ENCODE assay signal across 22 cellular contexts in genomic region chr20:62596486-62596885, GRCh38. TPM values are rescaled to one million over a fixed set of nuclear protein-coding genes. Genes with fewer than 3 reads are reported as not detected.
"Had no signal": no experiment of that assay in that cellular context is flagged by ENCODE, and none has a peak within 500 bp of the region (broad histone marks: within the 10 kb centered on the region; RNA-seq: fewer than 3 reads in every experiment).

No MANE protein-coding gene starts in this region.

- DNase-seq: activated gamma-delta T cell treated with Interleukin-2 at 50 U/mL for 16 hours; activated T-cell treated with anti-CD3 and anti-CD28 coated beads, Interleukin-2, amount 50 U/mL, for 1 hour; aorta; caudate nucleus; dermis blood vessel endothelial cell; effector CD8-positive, alpha-beta T cell; erythroblast; foreskin fibroblast; immature natural killer cell; kidney glomerular epithelial cell; lower lobe of right lung; mesendoderm; naive B cell; stimulated activated CD4-positive, alpha-beta T cell treated with anti-CD3 and anti-CD28 coated beads, Interleukin-4, amount 100 ng/mL, for 24 hours; stimulated activated naive CD8-positive, alpha-beta T cell treated with anti-CD3 and anti-CD28 coated beads, Interleukin-15, Interleukin-2, amounts not matched to agents 100 U/mL and 50 U/mL, for 24 hours; T-cell; upper lobe of left lung had no signal

- H3K27ac Mint-ChIP-seq: activated naive CD4-positive, alpha-beta T cell treated with anti-CD3 and anti-CD28 coated beads, Interleukin-2, amount 50 U/mL, for 24 hours; brain; immature natural killer cell; T-cell; T-helper 2 cell treated with Interferon-gamma antibody and Interleukin-4, amounts not matched to agents 5 μg/mL and 100 μg/mL, for 36 hours; WTC11 had no signal

- H3K9me3 ChIP-seq: lower lobe of right lung, upper lobe of left lung had no signal

- H3K9me3 Mint-ChIP-seq: activated naive CD4-positive, alpha-beta T cell treated with anti-CD3 and anti-CD28 coated beads, Interleukin-2, amount 50 U/mL, for 24 hours; immature natural killer cell; T-cell; T-helper 2 cell treated with Interferon-gamma antibody and Interleukin-4, amounts not matched to agents 5 μg/mL and 100 μg/mL, for 36 hours; WTC11 had no signal

- H3K4me1 Mint-ChIP-seq: activated naive CD4-positive, alpha-beta T cell treated with anti-CD3 and anti-CD28 coated beads, Interleukin-2, amount 50 U/mL, for 24 hours had no signal

- H3K27ac ChIP-seq: lower lobe of right lung, upper lobe of left lung had no signal

- H3K4me3 Mint-ChIP-seq: activated naive CD4-positive, alpha-beta T cell treated with anti-CD3 and anti-CD28 coated beads, Interleukin-2, amount 50 U/mL, for 24 hours; brain; immature natural killer cell; naive B cell; T-cell; T-helper 2 cell treated with Interferon-gamma antibody and Interleukin-4, amounts not matched to agents 5 μg/mL and 100 μg/mL, for 36 hours; WTC11 had no signal

- H3K4me3 ChIP-seq: lower lobe of right lung, upper lobe of left lung had no signal

- H3K36me3 Mint-ChIP-seq: activated naive CD4-positive, alpha-beta T cell treated with anti-CD3 and anti-CD28 coated beads, Interleukin-2, amount 50 U/mL, for 24 hours; brain; immature natural killer cell; naive B cell; T-cell; WTC11 had no signal

- H3K36me3 ChIP-seq: lower lobe of right lung, upper lobe of left lung had no signal

RNA-seq across cellular contexts. Expression of gene SLCO4A1, which starts 45.8 kb away (rescaled TPM):
- polyA plus RNA-seq: fibroblast of lung had no signal
